ENCODE assay signal across 10 cellular contexts in the genomic region with DNA sequence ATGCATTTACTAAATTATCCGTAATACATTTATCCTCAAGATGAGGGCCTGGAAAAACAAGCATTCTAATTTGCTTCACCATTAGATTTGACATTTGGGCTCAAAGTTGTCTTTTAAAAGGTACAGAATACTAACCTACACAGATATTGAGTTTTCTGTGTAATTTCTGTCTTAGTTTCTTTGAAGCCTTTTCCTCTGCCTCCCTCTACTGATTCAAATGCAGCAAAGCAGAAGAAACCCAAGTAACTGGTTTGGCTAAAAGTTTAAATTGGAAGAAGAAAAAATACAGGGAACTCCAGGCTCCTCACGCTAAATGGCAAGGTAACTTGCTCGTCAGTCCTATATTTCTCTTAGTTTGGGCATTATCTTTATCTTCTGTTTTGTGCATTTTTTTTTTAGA. TPM values are rescaled to one million over a fixed set of nuclear protein-coding genes. Genes with fewer than 3 reads are reported as not detected.
DNase-seq lines count a peak whose midpoint lies in the region; ATAC-seq, FAIRE-seq and TF ChIP-seq lines count a peak whose summit lies in the region.
"Had no signal": no experiment of that assay in that cellular context is flagged by ENCODE, and none has a peak within 500 bp of the region (broad histone marks: within the 10 kb centered on the region; RNA-seq: fewer than 3 reads in every experiment).

No MANE protein-coding gene starts in this region.

- DNase-seq in MCF 10A (ENCODE audit: unreplicated experiment) (peak; percentile 15), breast epithelium (ENCODE audit: low spot score in 2 of 2) (no peak), OCI-M1 (lab: John Stamatoyannopoulos, UW) (peak; percentile 43), fibroblast of pulmonary artery (ENCODE audit: low read depth) (peak; percentile 27), tibial artery (no peak), GM12891 (ENCODE audit: insufficient read length, low spot score) (no peak), Calu3 (no peak)
- DNase-seq: ovary had no signal

- intact Hi-C loops in MCF 10A (cut with micrococcal nuclease) = loop anchor here (2.0 to 5.0 kb wide), 3 partner anchors 16 to 1294 kb away; no protein-coding TSS in a partner anchor
- intact Hi-C loops in breast epithelium (cut with DNase I; ENCODE audit: low total_unique reads) = no loop called here
- intact Hi-C loops in tibial artery (cut with DNase I; ENCODE audit: low total_unique reads) = no loop called here
- intact Hi-C loops in Calu3 (cut with micrococcal nuclease; ENCODE audit: unreplicated experiment) = loop anchor here (1.0 to 10.0 kb wide), 2 partner anchors 358 to 1295 kb away; no protein-coding TSS in a partner anchor

- POLR2A ChIA-PET in MCF 10A (lab: Yijun Ruan, JAX) = no interaction called here

- H3K36me3 Mint-ChIP-seq in MCF 10A (ENCODE audit: insufficient read depth, unreplicated experiment) = no peaks in the 10 kb centered on the region
- H3K36me3 Mint-ChIP-seq in Calu3 (ENCODE audit: insufficient read depth, unreplicated experiment) = no peaks in the 10 kb centered on the region

- H3K9me3 Mint-ChIP-seq in MCF 10A (ENCODE audit: unreplicated experiment) (no peaks in the 10 kb centered on the region), Calu3 (ENCODE audit: low read depth, unreplicated experiment) (no peaks in the 10 kb centered on the region)

- CTCF ChIA-PET in MCF 10A (lab: Yijun Ruan, JAX) (interaction anchor here (0.6 to 2.6 kb wide), 8 partner anchors 12 to 1081 kb away, joined by 3 to 8 read pairs (median 4); no protein-coding TSS in a partner anchor), Calu3 (lab: Charles Lee) (no interaction called here)

- no peak overlapping the region for H3K27ac ChIP-seq in breast epithelium
- H3K27ac ChIP-seq in tibial artery = no peak overlapping the region
- H3K27ac ChIP-seq: ovary had no signal

- no TSS peak for BruUV-seq in MCF 10A (replicated peaks; lab: Mats Ljungman, UMichigan)
- BruUV-seq in Calu3 (replicated peaks; lab: Mats Ljungman, UMichigan) = no TSS peak

- H3K27me3 Mint-ChIP-seq in MCF 10A (ENCODE audit: insufficient read depth, unreplicated experiment) (peaks cover 16% of the 10 kb centered on the region), Calu3 (ENCODE audit: unreplicated experiment) (peaks cover 23% of the 10 kb centered on the region)

- TF ChIP-seq POLR2A in breast epithelium (IDR thresholded peaks at IDR 0.05) = no peak
- no peak for TF ChIP-seq POLR2A in GM12891 (IDR thresholded peaks at IDR 0.05; ENCODE audit: low read depth, low read length)

- peaks cover 16% of the 10 kb centered on the region for H3K4me1 Mint-ChIP-seq in MCF 10A (ENCODE audit: insufficient read depth, unreplicated experiment)
- no peaks in the 10 kb centered on the region for H3K4me1 Mint-ChIP-seq in Calu3 (ENCODE audit: low read depth, unreplicated experiment)

- H3K27ac Mint-ChIP-seq in MCF 10A (ENCODE audit: low read depth, unreplicated experiment) (no peak overlapping the region), Calu3 (ENCODE audit: unreplicated experiment) (no peak overlapping the region)

- no peak for FAIRE-seq in GM12891 (lab: Jason Lieb, UNC)

- ATAC-seq in GM18867 (IDR thresholded peaks at IDR 0.05; ENCODE audit: unreplicated experiment) = no peak

- H3K4me1 ChIP-seq in breast epithelium (no peaks in the 10 kb centered on the region), tibial artery (peaks cover 0 to 6% (median 0%) of the 10 kb centered on the region in 4 donors)

- H3K9me3 ChIP-seq in breast epithelium (no peaks in the 10 kb centered on the region), tibial artery (no peaks in the 10 kb centered on the region)
- H3K9me3 ChIP-seq: ovary had no signal

- H3K4me3 Mint-ChIP-seq in MCF 10A (ENCODE audit: unreplicated experiment) = no peak overlapping the region
- no peak overlapping the region for H3K4me3 Mint-ChIP-seq in Calu3 (ENCODE audit: low read depth, unreplicated experiment)

- no peaks in the 10 kb centered on the region for H3K27me3 ChIP-seq in breast epithelium
- H3K27me3 ChIP-seq in tibial artery = no peaks in the 10 kb centered on the region
- H3K27me3 ChIP-seq: ovary had no signal

- no peak overlapping the region for H3K4me3 ChIP-seq in breast epithelium
- no peak overlapping the region for H3K4me3 ChIP-seq in fibroblast of pulmonary artery (replicated peaks; ENCODE audit: low read depth, low read length)
- no peak overlapping the region for H3K4me3 ChIP-seq in tibial artery
- H3K4me3 ChIP-seq: ovary had no signal

- TF ChIP-seq CTCF in MCF 10A (IDR thresholded peaks at IDR 0.05; ENCODE audit: unreplicated experiment) = peak; percentile 43
- TF ChIP-seq CTCF in breast epithelium (IDR thresholded peaks at IDR 0.05) = no peak
- TF ChIP-seq CTCF in fibroblast of pulmonary artery (IDR thresholded peaks at IDR 0.05; ENCODE audit: low read length, missing control alignments) = peak; percentile 38
- TF ChIP-seq CTCF in tibial artery (IDR thresholded peaks at IDR 0.05) = peak; percentile 32 to 38
- TF ChIP-seq CTCF in Calu3 (IDR thresholded peaks at IDR 0.05; ENCODE audit: unreplicated experiment) = no peak

- H3K36me3 ChIP-seq in breast epithelium = no peaks in the 10 kb centered on the region
- H3K36me3 ChIP-seq in tibial artery = no peaks in the 10 kb centered on the region
- H3K36me3 ChIP-seq: ovary had no signal

TF ChIP-seq in GM12891, 5 proteins besides CTCF, POLR2A, EP300 and RAD21:
- TF ChIP-seq TAF1 (IDR thresholded peaks at IDR 0.05; ENCODE audit: low read depth, low read length) = no peak
- no peak for TF ChIP-seq SPI1 (IDR thresholded peaks at IDR 0.05; ENCODE audit: low read depth, low read length)
- no peak for TF ChIP-seq POU2F2 (IDR thresholded peaks at IDR 0.05; ENCODE audit: low read depth, low read length)
- no peak for TF ChIP-seq PAX5 (IDR thresholded peaks at IDR 0.05; ENCODE audit: insufficient read depth, low read length, severe bottlenecking)
- no peak for TF ChIP-seq POLR2AphosphoS5 (IDR thresholded peaks at IDR 0.05; ENCODE audit: low read depth, low read length)

RNA-seq across cellular contexts. Expression of a gene that starts 53.3 kb away (rescaled TPM):
- total RNA-seq in MCF 10A (2022) (not detected in 2 replicates), breast epithelium (under 1 TPM in 1 of 3 donors, not detected in 2; under 0.01 TPM), Calu3 (2022) (not detected in 2 replicates)
- not detected for polyA plus RNA-seq in GM12891 (2012; ENCODE audit: low read depth, missing spikeins)
- total RNA-seq: glomerular endothelial cell had no signal

Comparison
In these comparisons a context has a peak if more than half of its experiments do, and no peak if none do; other contexts are left out.
1. DNase-seq: peak in MCF 10A (single experiment), OCI-M1 (single experiment) and fibroblast of pulmonary artery (single experiment); none in breast epithelium (0 of 2), tibial artery (0 of 2), GM12891 (single experiment) and Calu3 (single experiment).
2. CTCF ChIP-seq: peak in MCF 10A (single experiment), fibroblast of pulmonary artery (single experiment) and tibial artery (2 of 2); none in breast epithelium (0 of 3) and Calu3 (single experiment).
3. intact Hi-C loops: an anchor here in MCF 10A (2.0 to 5.0 kb wide) and Calu3 (1.0 to 10.0 kb wide); none called in breast epithelium and tibial artery.